Comparison of ENCODE assay signal across 1 cellular context in genomic region chr22:19177164-19178064, GRCh38.
TF ChIP-seq lines count a peak whose summit lies in the region.

No MANE protein-coding gene starts in this region.

TF ChIP-seq in HepG2, 621 proteins besides CTCF, POLR2A, EP300 and RAD21 (continues in another document):
- TF ChIP-seq ZNF687 (CRISPR knock-in tag; IDR thresholded peaks at IDR 0.05) (peak; percentile 74), MTA1 (CRISPR knock-in tag; IDR thresholded peaks at IDR 0.05; ENCODE audit: borderline replicate concordance) (peak; percentile 50; the same call in 1 of the 2 replicates), ZNF576 (CRISPR knock-in tag; IDR thresholded peaks at IDR 0.05) (no peak), PLRG1 (conservative IDR thresholded peaks at IDR 0.05) (no peak), BCLAF1 (IDR thresholded peaks at IDR 0.05) (no peak), MYC (CRISPR knock-in tag; IDR thresholded peaks at IDR 0.05; ENCODE audit: borderline replicate concordance) (peak; percentile 68), ZNF770 (CRISPR knock-in tag; IDR thresholded peaks at IDR 0.05) (0 out of 2 replicates have a peak, but pooled peaks have one; percentile 16), ZNF720 (CRISPR knock-in tag; IDR thresholded peaks at IDR 0.05) (no peak), KDM5B (CRISPR knock-in tag; IDR thresholded peaks at IDR 0.05; ENCODE audit: borderline replicate concordance) (no peak), ZNF7 (CRISPR knock-in tag; IDR thresholded peaks at IDR 0.05) (no peak), ARHGAP35 (CRISPR knock-in tag; IDR thresholded peaks at IDR 0.05; ENCODE audit: borderline replicate concordance) (no peak), FOXC1 (CRISPR knock-in tag; IDR thresholded peaks at IDR 0.05; ENCODE audit: borderline replicate concordance) (0 out of 2 replicates have a peak, but pooled peaks have one; percentile 13), AGO1 (IDR thresholded peaks at IDR 0.05; ENCODE audit: low read depth, low read length, poor library complexity, severe bottlenecking) (peak; percentile 9), ATF7-NPFF (CRISPR knock-in tag; IDR thresholded peaks at IDR 0.05; ENCODE audit: low read depth) (peak; percentile 19; the same call in 1 of the 2 replicates), ZNF740 (CRISPR knock-in tag; IDR thresholded peaks at IDR 0.05) (no peak), ZSCAN5A (CRISPR knock-in tag; IDR thresholded peaks at IDR 0.05; ENCODE audit: borderline replicate concordance) (no peak), ZNF530 (CRISPR knock-in tag; IDR thresholded peaks at IDR 0.05; ENCODE audit: low read depth) (no peak), ZSCAN9 (CRISPR knock-in tag; IDR thresholded peaks at IDR 0.05; ENCODE audit: borderline replicate concordance) (no peak), ZNF30 (CRISPR knock-in tag; IDR thresholded peaks at IDR 0.05) (no peak), ZNF354B (CRISPR knock-in tag; IDR thresholded peaks at IDR 0.05) (no peak), KDM3A (CRISPR knock-in tag; IDR thresholded peaks at IDR 0.05; ENCODE audit: low read depth) (0 out of 2 replicates have a peak, but pooled peaks have one; percentile 19), ZNF644 (CRISPR knock-in tag; IDR thresholded peaks at IDR 0.05; ENCODE audit: low read depth) (no peak), HNRNPL (IDR thresholded peaks at IDR 0.05; ENCODE audit: low read depth, low read length) (0 out of 2 replicates have a peak, but pooled peaks have one; percentile 29), DNMT1 (CRISPR knock-in tag; IDR thresholded peaks at IDR 0.05) (no peak), ZMAT3 (CRISPR knock-in tag; conservative IDR thresholded peaks at IDR 0.05) (no peak), HNF4G (IDR thresholded peaks at IDR 0.05; ENCODE audit: borderline replicate concordance, low read depth, low read length) (no peak), HNF4G (CRISPR knock-in tag; IDR thresholded peaks at IDR 0.05; ENCODE audit: borderline replicate concordance, low read depth) (no peak), PTBP1 (IDR thresholded peaks at IDR 0.05; ENCODE audit: low read depth, low read length, poor library complexity, severe bottlenecking) (no peak), U2AF2 (IDR thresholded peaks at IDR 0.05; ENCODE audit: low read depth, low read length) (no peak), ZNF251 (CRISPR knock-in tag; IDR thresholded peaks at IDR 0.05) (no peak), ZNF260 (CRISPR knock-in tag; IDR thresholded peaks at IDR 0.05; ENCODE audit: borderline replicate concordance, low read depth) (0 out of 2 replicates have a peak, but pooled peaks have one; percentile 7), HDAC2 (CRISPR knock-in tag; IDR thresholded peaks at IDR 0.05) (no peak), MEIS1 (CRISPR knock-in tag; IDR thresholded peaks at IDR 0.05; ENCODE audit: borderline replicate concordance) (0 out of 2 replicates have a peak, but pooled peaks have one; percentile 21)
- TF ChIP-seq, protein P1, sequence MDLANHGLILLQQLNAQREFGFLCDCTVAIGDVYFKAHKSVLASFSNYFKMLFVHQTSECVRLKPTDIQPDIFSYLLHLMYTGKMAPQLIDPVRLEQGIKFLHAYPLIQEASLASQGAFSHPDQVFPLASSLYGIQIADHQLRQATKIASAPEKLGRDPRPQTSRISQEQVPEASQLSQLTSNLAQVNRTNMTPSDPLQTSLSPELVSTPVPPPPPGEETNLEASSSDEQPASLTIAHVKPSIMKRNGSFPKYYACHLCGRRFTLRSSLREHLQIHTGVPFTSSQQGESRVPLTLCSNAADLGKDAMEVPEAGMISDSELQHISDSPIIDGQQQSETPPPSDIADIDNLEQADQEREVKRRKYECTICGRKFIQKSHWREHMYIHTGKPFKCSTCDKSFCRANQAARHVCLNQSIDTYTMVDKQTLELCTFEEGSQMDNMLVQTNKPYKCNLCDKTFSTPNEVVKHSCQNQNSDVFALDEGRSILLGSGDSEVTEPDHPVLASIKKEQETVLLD (CRISPR knock-in tag; IDR thresholded peaks at IDR 0.05; ENCODE audit: low read depth): no peak
- TF ChIP-seq, protein P2, sequence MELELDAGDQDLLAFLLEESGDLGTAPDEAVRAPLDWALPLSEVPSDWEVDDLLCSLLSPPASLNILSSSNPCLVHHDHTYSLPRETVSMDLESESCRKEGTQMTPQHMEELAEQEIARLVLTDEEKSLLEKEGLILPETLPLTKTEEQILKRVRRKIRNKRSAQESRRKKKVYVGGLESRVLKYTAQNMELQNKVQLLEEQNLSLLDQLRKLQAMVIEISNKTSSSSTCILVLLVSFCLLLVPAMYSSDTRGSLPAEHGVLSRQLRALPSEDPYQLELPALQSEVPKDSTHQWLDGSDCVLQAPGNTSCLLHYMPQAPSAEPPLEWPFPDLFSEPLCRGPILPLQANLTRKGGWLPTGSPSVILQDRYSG (CRISPR knock-in tag; IDR thresholded peaks at IDR 0.05): peak; percentile 27; the same call in 1 of the 2 replicates
- TF ChIP-seq, protein P3, sequence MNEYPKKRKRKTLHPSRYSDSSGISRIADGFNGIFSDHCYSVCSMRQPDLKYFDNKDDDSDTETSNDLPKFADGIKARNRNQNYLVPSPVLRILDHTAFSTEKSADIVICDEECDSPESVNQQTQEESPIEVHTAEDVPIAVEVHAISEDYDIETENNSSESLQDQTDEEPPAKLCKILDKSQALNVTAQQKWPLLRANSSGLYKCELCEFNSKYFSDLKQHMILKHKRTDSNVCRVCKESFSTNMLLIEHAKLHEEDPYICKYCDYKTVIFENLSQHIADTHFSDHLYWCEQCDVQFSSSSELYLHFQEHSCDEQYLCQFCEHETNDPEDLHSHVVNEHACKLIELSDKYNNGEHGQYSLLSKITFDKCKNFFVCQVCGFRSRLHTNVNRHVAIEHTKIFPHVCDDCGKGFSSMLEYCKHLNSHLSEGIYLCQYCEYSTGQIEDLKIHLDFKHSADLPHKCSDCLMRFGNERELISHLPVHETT (CRISPR knock-in tag; conservative IDR thresholded peaks at IDR 0.05): no peak
- TF ChIP-seq, protein P4, sequence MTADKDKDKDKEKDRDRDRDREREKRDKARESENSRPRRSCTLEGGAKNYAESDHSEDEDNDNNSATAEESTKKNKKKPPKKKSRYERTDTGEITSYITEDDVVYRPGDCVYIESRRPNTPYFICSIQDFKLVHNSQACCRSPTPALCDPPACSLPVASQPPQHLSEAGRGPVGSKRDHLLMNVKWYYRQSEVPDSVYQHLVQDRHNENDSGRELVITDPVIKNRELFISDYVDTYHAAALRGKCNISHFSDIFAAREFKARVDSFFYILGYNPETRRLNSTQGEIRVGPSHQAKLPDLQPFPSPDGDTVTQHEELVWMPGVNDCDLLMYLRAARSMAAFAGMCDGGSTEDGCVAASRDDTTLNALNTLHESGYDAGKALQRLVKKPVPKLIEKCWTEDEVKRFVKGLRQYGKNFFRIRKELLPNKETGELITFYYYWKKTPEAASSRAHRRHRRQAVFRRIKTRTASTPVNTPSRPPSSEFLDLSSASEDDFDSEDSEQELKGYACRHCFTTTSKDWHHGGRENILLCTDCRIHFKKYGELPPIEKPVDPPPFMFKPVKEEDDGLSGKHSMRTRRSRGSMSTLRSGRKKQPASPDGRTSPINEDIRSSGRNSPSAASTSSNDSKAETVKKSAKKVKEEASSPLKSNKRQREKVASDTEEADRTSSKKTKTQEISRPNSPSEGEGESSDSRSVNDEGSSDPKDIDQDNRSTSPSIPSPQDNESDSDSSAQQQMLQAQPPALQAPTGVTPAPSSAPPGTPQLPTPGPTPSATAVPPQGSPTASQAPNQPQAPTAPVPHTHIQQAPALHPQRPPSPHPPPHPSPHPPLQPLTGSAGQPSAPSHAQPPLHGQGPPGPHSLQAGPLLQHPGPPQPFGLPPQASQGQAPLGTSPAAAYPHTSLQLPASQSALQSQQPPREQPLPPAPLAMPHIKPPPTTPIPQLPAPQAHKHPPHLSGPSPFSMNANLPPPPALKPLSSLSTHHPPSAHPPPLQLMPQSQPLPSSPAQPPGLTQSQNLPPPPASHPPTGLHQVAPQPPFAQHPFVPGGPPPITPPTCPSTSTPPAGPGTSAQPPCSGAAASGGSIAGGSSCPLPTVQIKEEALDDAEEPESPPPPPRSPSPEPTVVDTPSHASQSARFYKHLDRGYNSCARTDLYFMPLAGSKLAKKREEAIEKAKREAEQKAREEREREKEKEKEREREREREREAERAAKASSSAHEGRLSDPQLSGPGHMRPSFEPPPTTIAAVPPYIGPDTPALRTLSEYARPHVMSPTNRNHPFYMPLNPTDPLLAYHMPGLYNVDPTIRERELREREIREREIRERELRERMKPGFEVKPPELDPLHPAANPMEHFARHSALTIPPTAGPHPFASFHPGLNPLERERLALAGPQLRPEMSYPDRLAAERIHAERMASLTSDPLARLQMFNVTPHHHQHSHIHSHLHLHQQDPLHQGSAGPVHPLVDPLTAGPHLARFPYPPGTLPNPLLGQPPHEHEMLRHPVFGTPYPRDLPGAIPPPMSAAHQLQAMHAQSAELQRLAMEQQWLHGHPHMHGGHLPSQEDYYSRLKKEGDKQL (CRISPR knock-in tag; IDR thresholded peaks at IDR 0.05; ENCODE audit: low read depth): no peak
